1 cellular context compared by ENCODE assay signal in the genomic region with DNA sequence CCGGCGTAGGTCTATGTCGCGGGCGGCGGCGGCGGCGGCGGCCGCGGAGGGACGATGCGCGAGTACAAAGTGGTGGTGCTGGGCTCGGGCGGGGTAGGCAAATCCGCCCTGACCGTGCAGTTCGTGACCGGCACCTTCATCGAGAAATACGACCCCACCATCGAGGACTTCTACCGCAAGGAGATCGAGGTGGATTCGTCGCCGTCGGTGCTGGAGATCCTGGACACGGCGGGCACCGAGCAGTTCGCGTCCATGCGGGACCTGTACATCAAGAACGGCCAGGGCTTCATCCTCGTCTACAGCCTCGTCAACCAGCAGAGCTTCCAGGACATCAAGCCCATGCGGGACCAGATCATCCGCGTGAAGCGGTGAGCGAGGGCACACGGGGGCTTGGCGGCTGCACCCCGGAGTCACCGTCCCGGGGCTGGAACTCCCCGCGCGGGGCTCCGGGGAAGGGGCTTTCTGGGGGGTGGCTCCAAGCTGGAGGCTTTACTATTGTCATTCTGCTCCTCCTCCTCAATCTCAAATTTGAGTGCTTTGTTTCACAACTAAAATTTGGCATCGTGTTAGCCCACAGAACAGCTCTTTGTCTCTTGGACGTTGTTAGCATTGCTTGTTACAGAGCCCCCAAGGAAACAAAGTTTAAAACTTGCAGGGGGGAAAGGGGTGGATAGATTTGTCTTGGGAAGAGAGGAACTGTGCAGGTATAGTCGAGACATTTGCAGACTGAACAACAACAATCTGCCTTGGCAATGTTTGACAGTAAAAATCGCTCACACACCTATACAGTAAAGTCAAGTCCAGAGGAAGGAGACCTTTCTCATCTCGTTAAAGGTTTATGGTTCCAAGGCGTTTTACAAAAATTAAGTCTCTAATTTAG.
A peak's percentile ranks its signal among the peaks of the same experiment; 100 is the strongest.
TF ChIP-seq lines count a peak whose summit lies in the region.

No MANE protein-coding gene starts in this region.

TF ChIP-seq in HepG2, 621 proteins besides CTCF, POLR2A, EP300 and RAD21 (continued from another document):
- TF ChIP-seq, protein P1, sequence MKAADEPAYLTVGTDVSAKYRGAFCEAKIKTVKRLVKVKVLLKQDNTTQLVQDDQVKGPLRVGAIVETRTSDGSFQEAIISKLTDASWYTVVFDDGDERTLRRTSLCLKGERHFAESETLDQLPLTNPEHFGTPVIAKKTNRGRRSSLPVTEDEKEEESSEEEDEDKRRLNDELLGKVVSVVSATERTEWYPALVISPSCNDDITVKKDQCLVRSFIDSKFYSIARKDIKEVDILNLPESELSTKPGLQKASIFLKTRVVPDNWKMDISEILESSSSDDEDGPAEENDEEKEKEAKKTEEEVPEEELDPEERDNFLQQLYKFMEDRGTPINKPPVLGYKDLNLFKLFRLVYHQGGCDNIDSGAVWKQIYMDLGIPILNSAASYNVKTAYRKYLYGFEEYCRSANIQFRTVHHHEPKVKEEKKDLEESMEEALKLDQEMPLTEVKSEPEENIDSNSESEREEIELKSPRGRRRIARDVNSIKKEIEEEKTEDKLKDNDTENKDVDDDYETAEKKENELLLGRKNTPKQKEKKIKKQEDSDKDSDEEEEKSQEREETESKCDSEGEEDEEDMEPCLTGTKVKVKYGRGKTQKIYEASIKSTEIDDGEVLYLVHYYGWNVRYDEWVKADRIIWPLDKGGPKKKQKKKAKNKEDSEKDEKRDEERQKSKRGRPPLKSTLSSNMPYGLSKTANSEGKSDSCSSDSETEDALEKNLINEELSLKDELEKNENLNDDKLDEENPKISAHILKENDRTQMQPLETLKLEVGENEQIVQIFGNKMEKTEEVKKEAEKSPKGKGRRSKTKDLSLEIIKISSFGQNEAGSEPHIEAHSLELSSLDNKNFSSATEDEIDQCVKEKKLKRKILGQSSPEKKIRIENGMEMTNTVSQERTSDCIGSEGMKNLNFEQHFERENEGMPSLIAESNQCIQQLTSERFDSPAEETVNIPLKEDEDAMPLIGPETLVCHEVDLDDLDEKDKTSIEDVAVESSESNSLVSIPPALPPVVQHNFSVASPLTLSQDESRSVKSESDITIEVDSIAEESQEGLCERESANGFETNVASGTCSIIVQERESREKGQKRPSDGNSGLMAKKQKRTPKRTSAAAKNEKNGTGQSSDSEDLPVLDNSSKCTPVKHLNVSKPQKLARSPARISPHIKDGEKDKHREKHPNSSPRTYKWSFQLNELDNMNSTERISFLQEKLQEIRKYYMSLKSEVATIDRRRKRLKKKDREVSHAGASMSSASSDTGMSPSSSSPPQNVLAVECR (CRISPR knock-in tag; IDR thresholded peaks at IDR 0.05; ENCODE audit: borderline replicate concordance), result peak; percentile 28
- TF ChIP-seq ELF3 (CRISPR knock-in tag; IDR thresholded peaks at IDR 0.05) (no peak), ZC3H4 (CRISPR knock-in tag; IDR thresholded peaks at IDR 0.05; ENCODE audit: borderline replicate concordance) (no peak), AHR (CRISPR knock-in tag; IDR thresholded peaks at IDR 0.05) (no peak), CCAR2 (optimal IDR thresholded peaks at IDR 0.05; ENCODE audit: low read depth, low read length) (no peak), YY1 (IDR thresholded peaks at IDR 0.05; ENCODE audit: insufficient read depth, insufficient replicate concordance, low read depth, low read length) (no peak), FOXA1 (IDR thresholded peaks at IDR 0.05) (no peak), FOXA1 (CRISPR knock-in tag; IDR thresholded peaks at IDR 0.05) (no peak), TFDP1 (CRISPR knock-in tag; IDR thresholded peaks at IDR 0.05; ENCODE audit: borderline replicate concordance) (no peak), HNF4G (IDR thresholded peaks at IDR 0.05; ENCODE audit: borderline replicate concordance, low read depth, low read length) (no peak), HNF4G (CRISPR knock-in tag; IDR thresholded peaks at IDR 0.05; ENCODE audit: borderline replicate concordance, low read depth) (no peak), ATAD3A (CRISPR knock-in tag; IDR thresholded peaks at IDR 0.05) (no peak), MYPOP (CRISPR knock-in tag; IDR thresholded peaks at IDR 0.05) (no peak), SP1 (IDR thresholded peaks at IDR 0.05) (no peak), SP1 (CRISPR knock-in tag; IDR thresholded peaks at IDR 0.05) (no peak), KLF6 (CRISPR knock-in tag; IDR thresholded peaks at IDR 0.05) (no peak), ZNF709 (CRISPR knock-in tag; IDR thresholded peaks at IDR 0.05) (0 out of 2 replicates have a peak, but pooled peaks have one; percentile 36), ZNF12 (CRISPR knock-in tag; IDR thresholded peaks at IDR 0.05) (no peak), ZNF142 (CRISPR knock-in tag; IDR thresholded peaks at IDR 0.05) (peak; percentile 76; the same call in 1 of the 2 replicates), TAF1 (CRISPR knock-in tag; IDR thresholded peaks at IDR 0.05) (no peak), ZNF337 (CRISPR knock-in tag; IDR thresholded peaks at IDR 0.05; ENCODE audit: borderline replicate concordance, low read depth) (no peak)
- TF ChIP-seq, protein P2, sequence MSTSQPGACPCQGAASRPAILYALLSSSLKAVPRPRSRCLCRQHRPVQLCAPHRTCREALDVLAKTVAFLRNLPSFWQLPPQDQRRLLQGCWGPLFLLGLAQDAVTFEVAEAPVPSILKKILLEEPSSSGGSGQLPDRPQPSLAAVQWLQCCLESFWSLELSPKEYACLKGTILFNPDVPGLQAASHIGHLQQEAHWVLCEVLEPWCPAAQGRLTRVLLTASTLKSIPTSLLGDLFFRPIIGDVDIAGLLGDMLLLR (CRISPR knock-in tag; IDR thresholded peaks at IDR 0.05), result no peak
- TF ChIP-seq, protein P3, sequence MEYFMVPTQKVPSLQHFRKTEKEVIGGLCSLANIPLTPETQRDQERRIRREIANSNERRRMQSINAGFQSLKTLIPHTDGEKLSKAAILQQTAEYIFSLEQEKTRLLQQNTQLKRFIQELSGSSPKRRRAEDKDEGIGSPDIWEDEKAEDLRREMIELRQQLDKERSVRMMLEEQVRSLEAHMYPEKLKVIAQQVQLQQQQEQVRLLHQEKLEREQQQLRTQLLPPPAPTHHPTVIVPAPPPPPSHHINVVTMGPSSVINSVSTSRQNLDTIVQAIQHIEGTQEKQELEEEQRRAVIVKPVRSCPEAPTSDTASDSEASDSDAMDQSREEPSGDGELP (IDR thresholded peaks at IDR 0.05; ENCODE audit: borderline replicate concordance, low read depth), result no peak
- TF ChIP-seq, protein P4, sequence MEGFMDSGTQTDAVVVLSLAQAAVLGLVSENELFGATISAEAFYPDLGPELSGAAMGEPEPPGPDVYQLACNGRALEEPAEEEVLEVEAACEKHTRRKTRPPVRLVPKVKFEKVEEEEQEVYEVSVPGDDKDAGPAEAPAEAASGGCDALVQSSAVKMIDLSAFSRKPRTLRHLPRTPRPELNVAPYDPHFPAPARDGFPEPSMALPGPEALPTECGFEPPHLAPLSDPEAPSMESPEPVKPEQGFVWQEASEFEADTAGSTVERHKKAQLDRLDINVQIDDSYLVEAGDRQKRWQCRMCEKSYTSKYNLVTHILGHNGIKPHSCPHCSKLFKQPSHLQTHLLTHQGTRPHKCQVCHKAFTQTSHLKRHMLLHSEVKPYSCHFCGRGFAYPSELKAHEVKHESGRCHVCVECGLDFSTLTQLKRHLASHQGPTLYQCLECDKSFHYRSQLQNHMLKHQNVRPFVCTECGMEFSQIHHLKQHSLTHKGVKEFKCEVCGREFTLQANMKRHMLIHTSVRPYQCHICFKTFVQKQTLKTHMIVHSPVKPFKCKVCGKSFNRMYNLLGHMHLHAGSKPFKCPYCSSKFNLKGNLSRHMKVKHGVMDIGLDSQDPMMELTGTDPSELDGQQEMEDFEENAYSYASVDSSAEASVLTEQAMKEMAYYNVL (CRISPR knock-in tag; IDR thresholded peaks at IDR 0.05; ENCODE audit: borderline replicate concordance), result no peak
- TF ChIP-seq, protein P5, sequence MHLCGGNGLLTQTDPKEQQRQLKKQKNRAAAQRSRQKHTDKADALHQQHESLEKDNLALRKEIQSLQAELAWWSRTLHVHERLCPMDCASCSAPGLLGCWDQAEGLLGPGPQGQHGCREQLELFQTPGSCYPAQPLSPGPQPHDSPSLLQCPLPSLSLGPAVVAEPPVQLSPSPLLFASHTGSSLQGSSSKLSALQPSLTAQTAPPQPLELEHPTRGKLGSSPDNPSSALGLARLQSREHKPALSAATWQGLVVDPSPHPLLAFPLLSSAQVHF (CRISPR knock-in tag; IDR thresholded peaks at IDR 0.05), result no peak
- TF ChIP-seq, protein P6, sequence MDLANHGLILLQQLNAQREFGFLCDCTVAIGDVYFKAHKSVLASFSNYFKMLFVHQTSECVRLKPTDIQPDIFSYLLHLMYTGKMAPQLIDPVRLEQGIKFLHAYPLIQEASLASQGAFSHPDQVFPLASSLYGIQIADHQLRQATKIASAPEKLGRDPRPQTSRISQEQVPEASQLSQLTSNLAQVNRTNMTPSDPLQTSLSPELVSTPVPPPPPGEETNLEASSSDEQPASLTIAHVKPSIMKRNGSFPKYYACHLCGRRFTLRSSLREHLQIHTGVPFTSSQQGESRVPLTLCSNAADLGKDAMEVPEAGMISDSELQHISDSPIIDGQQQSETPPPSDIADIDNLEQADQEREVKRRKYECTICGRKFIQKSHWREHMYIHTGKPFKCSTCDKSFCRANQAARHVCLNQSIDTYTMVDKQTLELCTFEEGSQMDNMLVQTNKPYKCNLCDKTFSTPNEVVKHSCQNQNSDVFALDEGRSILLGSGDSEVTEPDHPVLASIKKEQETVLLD (CRISPR knock-in tag; IDR thresholded peaks at IDR 0.05; ENCODE audit: low read depth), result 0 out of 2 replicates have a peak, but pooled peaks have one; percentile 26
